In the genomic region with DNA sequence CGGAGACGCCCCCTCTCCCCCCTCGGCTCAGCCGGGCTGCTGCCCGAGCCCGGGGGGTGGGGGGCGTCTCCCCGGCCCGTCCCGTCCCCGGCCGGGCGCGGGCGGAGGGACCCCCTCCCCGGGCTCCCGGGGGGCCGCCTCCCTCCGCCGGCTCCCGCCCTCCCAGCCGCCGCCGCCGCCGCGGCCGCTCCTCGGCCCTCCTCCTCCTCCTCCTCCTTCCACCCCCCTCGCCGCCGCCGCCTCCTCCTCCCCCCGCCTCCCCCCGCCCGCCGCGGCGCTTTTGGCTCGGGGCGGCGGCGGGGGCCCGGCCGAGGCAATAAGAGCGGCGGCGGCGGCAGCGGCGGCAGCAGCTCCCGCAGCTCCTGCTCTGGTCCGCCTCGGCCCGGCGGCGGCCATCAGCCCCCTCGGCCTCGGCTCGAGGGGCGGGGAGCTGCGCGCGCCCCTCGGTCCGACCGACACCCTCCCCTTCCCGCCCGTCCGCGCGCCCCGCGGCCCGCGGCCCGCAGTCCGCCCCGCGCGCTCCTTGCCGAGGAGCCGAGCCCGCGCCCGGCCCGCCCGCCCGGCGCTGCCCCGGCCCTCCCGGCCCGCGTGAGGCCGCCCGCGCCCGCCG, we compare ENCODE assay signal across 8 cellular contexts. TPM values are rescaled to one million over a fixed set of nuclear protein-coding genes. Genes with fewer than 3 reads are reported as not detected.
A peak's percentile ranks its signal among the peaks of the same experiment; 100 is the strongest.
DNase-seq lines count a peak whose midpoint lies in the region; ATAC-seq and TF ChIP-seq lines count a peak whose summit lies in the region.

No MANE protein-coding gene starts in this region.

- no peaks in the 10 kb centered on the region for H3K27me3 Mint-ChIP-seq in CD4-positive, alpha-beta T cell

- TF ChIP-seq CTCF in CD4-positive, alpha-beta T cell (IDR thresholded peaks at IDR 0.05), result no peak

- peak; percentile 23 for ATAC-seq in CD4-positive, alpha-beta T cell (ENCODE audit: poor library complexity)
- ATAC-seq in GM21423 (IDR thresholded peaks at IDR 0.05; ENCODE audit: unreplicated experiment), result peak; percentile 30
- peak; percentile 7 to 19 for ATAC-seq in activated CD4-positive, CD25-positive, alpha-beta regulatory T cell treated with anti-CD3 and anti-CD28 coated beads, Interleukin-2, amount 50 U/mL, for 24 hours
- no peak for ATAC-seq in GM21786 (IDR thresholded peaks at IDR 0.05; ENCODE audit: unreplicated experiment)

- H3K4me1 Mint-ChIP-seq in CD4-positive, alpha-beta T cell (ENCODE audit: low read depth), result peaks cover 61% of the 10 kb centered on the region

- H3K9me3 ChIP-seq in CD4-positive, alpha-beta T cell (ENCODE audit: control insufficient read depth, low read length), result no peaks in the 10 kb centered on the region

- intact Hi-C loops in CD4-positive, alpha-beta T cell (cut with DNase I, micrococcal nuclease), result loop anchor here (2.0 to 10.0 kb wide), 6 partner anchors 91 to 1499 kb away; a partner anchor contains a TSS

- POLR2A ChIA-PET in CD4-positive, alpha-beta T cell (lab: Charles Lee), result interaction anchor here (0.6 to 4.4 kb wide), 12 partner anchors 12 to 581 kb away, joined by 3 to 54 read pairs (median 4); a partner anchor contains a TSS

- DNase-seq in CD4-positive, alpha-beta T cell, result peak; percentile 65 to 80 (median 74)
- peak; percentile 32 for DNase-seq in MV-4-11 (lab: John Stamatoyannopoulos, UW)
- DNase-seq in central memory CD4-positive, alpha-beta T cell, result peak; percentile 67
- peak; percentile 64 for DNase-seq in stimulated activated CD4-positive, alpha-beta T cell treated with anti-CD3 and anti-CD28 coated beads, Interleukin-1b, Interleukin-23, amount 100 ng/mL, for 48 hours

- no peaks in the 10 kb centered on the region for H3K9me3 Mint-ChIP-seq in CD4-positive, alpha-beta T cell

- peak overlapping the region; percentile 99 for H3K27ac Mint-ChIP-seq in CD4-positive, alpha-beta T cell

- H3K27me3 ChIP-seq in CD4-positive, alpha-beta T cell (ENCODE audit: control insufficient read depth, insufficient read depth, low read length), result no peaks in the 10 kb centered on the region
- H3K27me3 ChIP-seq in layer of hippocampus (ENCODE audit: control insufficient read depth, insufficient read depth, low read length), result no peaks in the 10 kb centered on the region

- no peak overlapping the region for H3K4me3 Mint-ChIP-seq in CD4-positive, alpha-beta T cell

- H3K36me3 Mint-ChIP-seq in CD4-positive, alpha-beta T cell (ENCODE audit: low read depth), result peaks cover 53% of the 10 kb centered on the region

- CTCF ChIA-PET in CD4-positive, alpha-beta T cell (lab: Charles Lee), result no interaction called here

- H3K27ac ChIP-seq in CD4-positive, alpha-beta T cell (ENCODE audit: low read depth, low read length), result peak overlapping the region; percentile 95
- H3K27ac ChIP-seq in layer of hippocampus (ENCODE audit: low read depth, low read length), result peak overlapping the region; percentile 92

RNA-seq across cellular contexts. Expression of a gene that starts 38.7 kb away (rescaled TPM):
- total RNA-seq in CD4-positive, alpha-beta T cell, result 1,000 to 10,000 TPM; 1,245 to 1,317 TPM

RNA-seq across cellular contexts. Expression of a gene that starts 40.5 kb away (rescaled TPM):
- not detected for total RNA-seq in CD4-positive, alpha-beta T cell
